Comparison of ENCODE assay signal across 10 cellular contexts in genomic region chr11:115193931-115194797, GRCh38.
DNase-seq lines count a peak whose midpoint lies in the region; ATAC-seq and TF ChIP-seq lines count a peak whose summit lies in the region.
"Had no signal": no experiment of that assay in that cellular context is flagged by ENCODE, and none has a peak within 500 bp of the region (broad histone marks: within the 10 kb centered on the region; RNA-seq: fewer than 3 reads in every experiment).

No MANE protein-coding gene starts in this region.

- peak overlapping the region; percentile 14; the same call in 1 of the 2 replicates for H2AFZ ChIP-seq in OCI-LY7 (ENCODE audit: low read length)

- no peaks in the 10 kb centered on the region for H4K20me1 ChIP-seq in OCI-LY7 (ENCODE audit: insufficient read depth, low read length)
- H4K20me1 ChIP-seq: BLaER1 had no signal

- H3K36me3 ChIP-seq in OCI-LY7 (ENCODE audit: insufficient read depth, low read length) (no peaks in the 10 kb centered on the region), colonic mucosa (no peaks in the 10 kb centered on the region)
- H3K36me3 ChIP-seq: BLaER1 had no signal

- no peaks in the 10 kb centered on the region for H3K9me3 Mint-ChIP-seq in stimulated activated naive CD8-positive, alpha-beta T cell treated with anti-CD3 and anti-CD28 coated beads, Interleukin-15, Interleukin-2, amounts not matched to agents 100 ng/mL and 50 ng/mL, for 24 hours

- H3K4me3 ChIP-seq in right cardiac atrium (ENCODE audit: low read length) (no peak overlapping the region), OCI-LY7 (ENCODE audit: low read depth, low read length, poor library complexity, severe bottlenecking) (no peak overlapping the region), colonic mucosa (no peak overlapping the region), lower leg skin (ENCODE audit: low read depth, poor library complexity, severe bottlenecking) (no peak overlapping the region)
- H3K4me3 ChIP-seq: BLaER1 had no signal

- POLR2A ChIA-PET in OCI-LY7 (lab: Charles Lee) = no interaction called here

- no peaks in the 10 kb centered on the region for H3K36me3 Mint-ChIP-seq in stimulated activated naive CD8-positive, alpha-beta T cell treated with anti-CD3 and anti-CD28 coated beads, Interleukin-15, Interleukin-2, amounts not matched to agents 100 ng/mL and 50 ng/mL, for 24 hours (ENCODE audit: low read depth)

- peak overlapping the region; percentile 19 for H3K4me3 Mint-ChIP-seq in stimulated activated naive CD8-positive, alpha-beta T cell treated with anti-CD3 and anti-CD28 coated beads, Interleukin-15, Interleukin-2, amounts not matched to agents 100 ng/mL and 50 ng/mL, for 24 hours

- no peak for TF ChIP-seq POLR2A in lower leg skin (IDR thresholded peaks at IDR 0.05)

- H3K27me3 ChIP-seq in right cardiac atrium (ENCODE audit: control insufficient read depth, insufficient read depth) = no peaks in the 10 kb centered on the region
- no peaks in the 10 kb centered on the region for H3K27me3 ChIP-seq in colonic mucosa
- H3K27me3 ChIP-seq: BLaER1 had no signal

- peak overlapping the region; percentile 37 for H3K27ac Mint-ChIP-seq in stimulated activated naive CD8-positive, alpha-beta T cell treated with anti-CD3 and anti-CD28 coated beads, Interleukin-15, Interleukin-2, amounts not matched to agents 100 ng/mL and 50 ng/mL, for 24 hours

- TF ChIP-seq CTCF in OCI-LY7 (conservative IDR thresholded peaks at IDR 0.05; ENCODE audit: low read length) (no peak), colonic mucosa (IDR thresholded peaks at IDR 0.05) (no peak), lower leg skin (IDR thresholded peaks at IDR 0.05) (no peak)

- CTCF ChIA-PET in OCI-LY7 (lab: Charles Lee; ENCODE audit: unreplicated experiment) = no interaction called here

- no peaks in the 10 kb centered on the region for H3K79me2 ChIP-seq in OCI-LY7 (ENCODE audit: insufficient read depth, low read depth, low read length)

- H3K9me2 ChIP-seq in OCI-LY7 (ENCODE audit: insufficient read depth, low read length) = no peaks in the 10 kb centered on the region

- no peaks in the 10 kb centered on the region for H3K4me1 Mint-ChIP-seq in stimulated activated naive CD8-positive, alpha-beta T cell treated with anti-CD3 and anti-CD28 coated beads, Interleukin-15, Interleukin-2, amounts not matched to agents 100 ng/mL and 50 ng/mL, for 24 hours (ENCODE audit: low read depth)

- H3K27ac ChIP-seq in right cardiac atrium (ENCODE audit: low read length) (no peak overlapping the region), OCI-LY7 (ENCODE audit: low read depth, low read length, poor library complexity, severe bottlenecking) (no peak overlapping the region), colonic mucosa (no peak overlapping the region)
- H3K27ac ChIP-seq: BLaER1 had no signal

- whole genome bisulfite sequencing in right cardiac atrium = 63% methylated on average over 14 of the region's 14 CpGs
- 70 to 81% methylated on average over 14 of the region's 14 CpGs for WGBS in lower leg skin, 2 donors

- intact Hi-C loops in Right ventricle myocardium superior (cut with DNase I) (no loop called here), right cardiac atrium (cut with DNase I) (no loop called here), OCI-LY7 (cut with micrococcal nuclease; ENCODE audit: unreplicated experiment) (no loop called here), colonic mucosa (cut with DNase I) (no loop called here), lower leg skin (cut with DNase I; ENCODE audit: low total_unique reads) (no loop called here)

- H3K27me3 Mint-ChIP-seq in stimulated activated naive CD8-positive, alpha-beta T cell treated with anti-CD3 and anti-CD28 coated beads, Interleukin-15, Interleukin-2, amounts not matched to agents 100 ng/mL and 50 ng/mL, for 24 hours = no peaks in the 10 kb centered on the region

- peak; percentile 41 for ATAC-seq in Right ventricle myocardium superior (ENCODE audit: poor library complexity)
- ATAC-seq in right cardiac atrium = no peak
- ATAC-seq in HG02840 (IDR thresholded peaks at IDR 0.05; ENCODE audit: low FRiP score, unreplicated experiment) = peak; percentile 68
- no peak for ATAC-seq in left lobe of liver

- no peak overlapping the region for H3K9ac ChIP-seq in colonic mucosa (ENCODE audit: low read depth in 2 of 2, low read length in 2 of 2)
- H3K9ac ChIP-seq: BLaER1 had no signal

- DNase-seq in Right ventricle myocardium superior (no peak), right cardiac atrium (no peak), OCI-LY7 (ENCODE audit: low spot score) (peak; percentile 11), left lobe of liver (ENCODE audit: low spot score) (no peak), colonic mucosa (no peak), lower leg skin (ENCODE audit: low spot score in 2 of 2) (no peak)
- DNase-seq: NCI-H69 had no signal

- H3K4me1 ChIP-seq in right cardiac atrium (ENCODE audit: control insufficient read depth, insufficient read depth, low read length) (no peaks in the 10 kb centered on the region), OCI-LY7 (ENCODE audit: insufficient read depth, low read length, poor library complexity, severe bottlenecking) (peaks cover 10% of the 10 kb centered on the region), colonic mucosa (no peaks in the 10 kb centered on the region)
- H3K4me1 ChIP-seq: BLaER1 had no signal

- no TSS peak for BruUV-seq in OCI-LY7 (replicated peaks; lab: Mats Ljungman, UMichigan)

- H3K9me3 ChIP-seq in right cardiac atrium (ENCODE audit: control insufficient read depth, low read length) (no peaks in the 10 kb centered on the region), OCI-LY7 (ENCODE audit: low read length) (no peaks in the 10 kb centered on the region), colonic mucosa (no peaks in the 10 kb centered on the region)
- H3K9me3 ChIP-seq: BLaER1 had no signal

- H3K4me2 ChIP-seq in OCI-LY7 (ENCODE audit: low read length) = peak overlapping the region; percentile 53
- H3K4me2 ChIP-seq: BLaER1 had no signal

Comparison
In these comparisons a context has a peak if more than half of its experiments do, and no peak if none do; other contexts are left out.
1. ATAC-seq: peak in Right ventricle myocardium superior (single experiment) and HG02840 (single experiment); none in right cardiac atrium (0 of 2) and left lobe of liver (single experiment).